ENCODE assay signal across 8 cellular contexts in genomic region chr6:27836783-27837635, GRCh38.
DNase-seq lines count a peak whose midpoint lies in the region; ATAC-seq and TF ChIP-seq lines count a peak whose summit lies in the region.

No MANE protein-coding gene starts in this region.

- H4K5ac ChIP-seq in H9 (ENCODE audit: insufficient read length, low read depth, low read length), result peak overlapping the region; percentile 98

- no peak overlapping the region for H4K91ac ChIP-seq in H9 (ENCODE audit: insufficient read length, low read depth, low read length)

- H3K9me3 Mint-ChIP-seq in H9 (no peaks in the 10 kb centered on the region), type B pancreatic cell (no peaks in the 10 kb centered on the region)

- H3K27me3 Mint-ChIP-seq in H9 (ENCODE audit: low read depth), result no peaks in the 10 kb centered on the region; the same call in 1 of the 2 replicates
- H3K27me3 Mint-ChIP-seq in type B pancreatic cell, result no peaks in the 10 kb centered on the region

- no peaks in the 10 kb centered on the region for H3K79me1 ChIP-seq in H9 (ENCODE audit: insufficient read depth, low read depth, low read length, poor library complexity, severe bottlenecking)

- H3K4me2 ChIP-seq in H9 (ENCODE audit: insufficient read depth, insufficient read length, low read length) (peak overlapping the region; percentile 78), SK-N-SH (peak overlapping the region; percentile 97)

- peak overlapping the region; percentile 98 for H3K18ac ChIP-seq in H9 (ENCODE audit: insufficient read length, low read depth, low read length)

- peaks cover 8% of the 10 kb centered on the region for H3K23me2 ChIP-seq in H9 (ENCODE audit: insufficient read length, low read depth, low read length, poor library complexity, severe bottlenecking)

- TF ChIP-seq EP300 in SK-N-SH (IDR thresholded peaks at IDR 0.05; ENCODE audit: borderline replicate concordance in 1 of 2, low read depth in 1 of 2, low read length in 1 of 2), result no peak

- peak overlapping the region; percentile 56 for H2AK5ac ChIP-seq in H9 (ENCODE audit: insufficient read length, low read length)

- no peak overlapping the region for H2BK20ac ChIP-seq in H9 (ENCODE audit: low read depth, low read length, poor library complexity, severe bottlenecking)

- H4K8ac ChIP-seq in H9 (replicated peaks; ENCODE audit: insufficient read length, low read depth, low read length), result peak overlapping the region; percentile 94

- H3T11ph ChIP-seq in H9 (ENCODE audit: low read length), result peak overlapping the region; percentile 20

- H3K79me2 ChIP-seq in H9 (ENCODE audit: insufficient read depth, low read length) (no peaks in the 10 kb centered on the region), SK-N-SH (ENCODE audit: insufficient read depth) (peaks cover 48% of the 10 kb centered on the region)

- H3K4me1 ChIP-seq in H9 (ENCODE audit: insufficient read depth, low read length) (no peaks in the 10 kb centered on the region), SK-N-SH (ENCODE audit: control insufficient read depth in 1 of 2, insufficient read depth in 2 of 2, low read depth in 1 of 2, low read length in 1 of 2) (peaks cover 0 to 12% of the 10 kb centered on the region in 2 experiments; a peak in 2 of 4 replicates), right cardiac atrium (ENCODE audit: control insufficient read depth, insufficient read depth, low read length) (no peaks in the 10 kb centered on the region), rectal smooth muscle tissue (ENCODE audit: control insufficient read depth, insufficient read depth, low read length) (peaks cover 3% of the 10 kb centered on the region)

- WGBS in H9 (ENCODE audit: extremely low coverage, insufficient read length, low lambda C conversion rate), result no CpG with 5 or more reads among the region's 25 CpGs
- WGBS in SK-N-SH (ENCODE audit: low lambda C conversion rate), result 1% methylated on average over 25 of the region's 25 CpGs
- WGBS in right cardiac atrium, result 1% methylated on average over 25 of the region's 25 CpGs

- H3K9me3 ChIP-seq in H9 (ENCODE audit: control insufficient read depth, low read depth, low read length), result no peaks in the 10 kb centered on the region
- H3K9me3 ChIP-seq in SK-N-SH, result no peaks in the 10 kb centered on the region
- no peaks in the 10 kb centered on the region for H3K9me3 ChIP-seq in right cardiac atrium (ENCODE audit: control insufficient read depth, low read length)

- H3K27me3 ChIP-seq in H9 (ENCODE audit: insufficient read depth, low read length), result no peaks in the 10 kb centered on the region
- H3K27me3 ChIP-seq in SK-N-SH (ENCODE audit: insufficient read depth), result no peaks in the 10 kb centered on the region
- H3K27me3 ChIP-seq in right cardiac atrium (ENCODE audit: control insufficient read depth, insufficient read depth), result no peaks in the 10 kb centered on the region
- H3K27me3 ChIP-seq in rectal smooth muscle tissue (ENCODE audit: control insufficient read depth, insufficient read depth, low read length), result no peaks in the 10 kb centered on the region

- intact Hi-C loops in right cardiac atrium (cut with DNase I), result loop anchor here in 1 of 4 donors (10.0 kb wide), 1 partner anchor 58 kb away; a partner anchor contains a TSS

- CTCF ChIA-PET in SK-N-SH (lab: Yijun Ruan, JAX), result interaction anchor here (0.8 to 5.7 kb wide), 8 partner anchors 12 to 59 kb away, joined by 3 to 29 read pairs (median 4); a partner anchor contains a TSS

- no peak overlapping the region for H3K4me3 Mint-ChIP-seq in H9
- H3K4me3 Mint-ChIP-seq in type B pancreatic cell, result no peak overlapping the region

- H4K20me1 ChIP-seq in H9 (ENCODE audit: control insufficient read depth, insufficient read depth, insufficient read length) (no peaks in the 10 kb centered on the region), SK-N-SH (ENCODE audit: insufficient read depth) (no peaks in the 10 kb centered on the region)

- H3K56ac ChIP-seq in H9 (ENCODE audit: insufficient read length, low read depth, low read length), result peak overlapping the region; percentile 99

- H3K27ac Mint-ChIP-seq in H9 (no peak overlapping the region), type B pancreatic cell (no peak overlapping the region)

- H3F3A ChIP-seq in SK-N-SH (replicated peaks; ENCODE audit: insufficient read depth), result peaks cover 33% of the 10 kb centered on the region

- peak overlapping the region; percentile 83 to 84 for H3K4me3 ChIP-seq in SK-N-SH (ENCODE audit: low read depth in 2 of 2, low read length in 1 of 2)
- H3K4me3 ChIP-seq in right cardiac atrium (ENCODE audit: low read length), result peak overlapping the region; percentile 56
- peak overlapping the region; percentile 73 for H3K4me3 ChIP-seq in rectal smooth muscle tissue (ENCODE audit: low read length)

- no peak overlapping the region for H2BK12ac ChIP-seq in H9 (ENCODE audit: insufficient read length, low read depth, low read length)

- H2AFZ ChIP-seq in H9 (ENCODE audit: low read length) (no peak overlapping the region), SK-N-SH (ENCODE audit: low read depth) (no peak overlapping the region)

- peak overlapping the region; percentile 95; the same call in 1 of the 2 replicates for H3K14ac ChIP-seq in H9 (ENCODE audit: insufficient read depth, low read length)

- peak; percentile 58 to 66 for ATAC-seq in right cardiac atrium

- peaks cover 14 to 27% of the 10 kb centered on the region in 2 experiments for H3K4me1 Mint-ChIP-seq in H9
- H3K4me1 Mint-ChIP-seq in type B pancreatic cell (ENCODE audit: unreplicated experiment), result peaks cover 11% of the 10 kb centered on the region

- H3K9me2 ChIP-seq in SK-N-SH, result no peaks in the 10 kb centered on the region

- H3K36me3 ChIP-seq in SK-N-SH (replicated peaks in 1 of 2; ENCODE audit: control insufficient read depth in 1 of 2, insufficient read depth in 2 of 2, low read length in 1 of 2) (peaks cover 7 to 13% of the 10 kb centered on the region in 2 experiments), rectal smooth muscle tissue (ENCODE audit: control insufficient read depth, insufficient read depth, low read length) (no peaks in the 10 kb centered on the region)

- no peak for TF ChIP-seq RAD21 in SK-N-SH (IDR thresholded peaks at IDR 0.05; ENCODE audit: low read length)

- no peaks in the 10 kb centered on the region; a peak in 1 of 7 replicates for H3K36me3 Mint-ChIP-seq in H9 (ENCODE audit: insufficient read depth in 1 of 3, low read depth in 3 of 3)
- peaks cover 6% of the 10 kb centered on the region for H3K36me3 Mint-ChIP-seq in type B pancreatic cell

- DNase-seq in EL (peak; percentile 79), H9 (peak; percentile 58), NCI-H1105 (lab: John Stamatoyannopoulos, UW) (peak; percentile 93), SK-N-SH (peak; percentile 44), amniotic stem cell (lab: John Stamatoyannopoulos, UW) (peak; percentile 77), right cardiac atrium (peak in 1 of 3 donors; percentile 61), type B pancreatic cell (ENCODE audit: extremely low spot score, unreplicated experiment) (no peak)

- no peak for TF ChIP-seq CTCF in H9 (conservative IDR thresholded peaks at IDR 0.05)
- TF ChIP-seq CTCF in SK-N-SH (IDR thresholded peaks at IDR 0.05), result no peak
- no peak for TF ChIP-seq CTCF in type B pancreatic cell (conservative IDR thresholded peaks at IDR 0.05)

- peak overlapping the region; percentile 84; the same call in 1 of the 2 replicates for H3K4ac ChIP-seq in H9 (ENCODE audit: low read depth, low read length)

- POLR2A ChIA-PET in SK-N-SH (lab: Yijun Ruan, JAX), result interaction anchor here (0.6 to 11.5 kb wide), 24 partner anchors 13 to 1816 kb away, joined by 3 to 578 read pairs (median 9); a partner anchor contains a TSS

- H2BK5ac ChIP-seq in H9 (ENCODE audit: insufficient read length, low read length), result peak overlapping the region; percentile 91

- peak overlapping the region; percentile 44 for H2BK120ac ChIP-seq in H9 (ENCODE audit: low read depth, low read length, poor library complexity, severe bottlenecking)

- H3K9ac ChIP-seq in H9 (ENCODE audit: extremely low read depth, insufficient read length, low read length), result peak overlapping the region; percentile 99
- H3K9ac ChIP-seq in SK-N-SH, result peak overlapping the region; percentile 99
- peak overlapping the region; percentile 90 for H3K9ac ChIP-seq in rectal smooth muscle tissue (ENCODE audit: low read length)

- H3K27ac ChIP-seq in H9 (ENCODE audit: insufficient read length, low read depth, low read length) (peak overlapping the region; percentile 99), SK-N-SH (ENCODE audit: low read depth in 2 of 2, low read length in 1 of 2) (peak overlapping the region; percentile 97 to 99), right cardiac atrium (ENCODE audit: low read length) (peak overlapping the region; percentile 99), rectal smooth muscle tissue (ENCODE audit: low read depth, low read length) (peak overlapping the region; percentile 97)

- H3K23ac ChIP-seq in H9 (ENCODE audit: insufficient read length, low read depth, low read length), result peak overlapping the region; percentile 76

- no peak overlapping the region for H2BK15ac ChIP-seq in H9 (ENCODE audit: low read depth, low read length)

TF ChIP-seq in SK-N-SH, 30 proteins besides CTCF, POLR2A, EP300 and RAD21 (continues in another document):
- no peak for TF ChIP-seq RCOR1 (IDR thresholded peaks at IDR 0.05; ENCODE audit: low read length)
- no peak for TF ChIP-seq REST (IDR thresholded peaks at IDR 0.05; ENCODE audit: low read depth, low read length)
- no peak for TF ChIP-seq FOSL2 (IDR thresholded peaks at IDR 0.05; ENCODE audit: borderline replicate concordance, low read depth)
